ENCODE assay signal across 27 cellular contexts in the genomic region with DNA sequence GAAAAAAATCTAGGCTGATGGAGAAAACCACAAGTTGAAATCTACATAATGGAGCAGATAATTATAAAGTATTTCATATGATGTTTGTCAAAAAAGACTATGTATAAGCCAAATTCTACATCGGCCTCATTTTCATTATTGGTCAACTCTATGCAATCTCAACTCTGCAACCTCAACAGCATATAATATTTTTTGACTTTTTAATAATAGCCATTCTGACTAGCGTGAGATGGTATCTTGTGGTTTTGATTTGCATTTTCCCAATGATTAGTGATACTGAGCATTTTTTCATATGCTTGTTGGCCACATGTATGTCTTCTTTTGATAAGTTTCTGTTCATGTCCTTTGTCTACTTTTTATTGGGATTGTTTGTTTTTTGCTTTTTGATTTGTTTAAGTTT.
"Had no signal": no experiment of that assay in that cellular context is flagged by ENCODE, and none has a peak within 500 bp of the region (broad histone marks: within the 10 kb centered on the region; RNA-seq: fewer than 3 reads in every experiment).

No MANE protein-coding gene starts in this region.

- DNase-seq: stimulated activated CD4-positive, alpha-beta T cell treated with anti-CD3 and anti-CD28 coated beads, Interleukin-2, amount 100 ng/mL, for 48 hours; stimulated activated CD4-positive, alpha-beta T cell treated with anti-CD3 and anti-CD28 coated beads, Interleukin-4, amount 100 ng/mL, for 1 hour; stimulated activated CD4-positive, alpha-beta T cell treated with anti-CD3 and anti-CD28 coated beads, Interleukin-4, amount 100 ng/mL, for 24 hours; stimulated activated CD4-positive, alpha-beta T cell treated with anti-CD3 and anti-CD28 coated beads, Interleukin-4, amount 100 ng/mL, for 4 hours; stimulated activated CD8-positive, alpha-beta memory T cell treated with anti-CD3 and anti-CD28 coated beads, Interleukin-4, amount 100 ng/mL, for 48 hours; stimulated activated naive B cell treated with anti-CD40 and anti-IgM and Interleukin-4, amounts not matched to agents 10 μg/mL and 1 μg/mL and 100 μg/mL, for 72 hours; stimulated activated naive CD4-positive, alpha-beta T cell; stimulated activated naive CD4-positive, alpha-beta T cell treated with Interleukin-2 at 50 U/mL for 16 hours; stimulated activated naive CD8-positive, alpha-beta T cell treated with anti-CD3 and anti-CD28 coated beads, Interleukin-15, amount 100 ng/mL, for 72 hours; stimulated activated naive CD8-positive, alpha-beta T cell treated with anti-CD3 and anti-CD28 coated beads, Interleukin-15, Interleukin-2, amounts not matched to agents 100 U/mL and 50 U/mL, for 24 hours; stomach; substantia nigra; testis; thyroid gland; tibial artery; transverse colon; trophoblast cell; upper lobe of left lung; upper lobe of right lung; uterus had no signal

- ATAC-seq: stimulated activated effector memory CD8-positive, alpha-beta T cell treated with anti-CD3 and anti-CD28 coated beads, Interleukin-12 subunit alpha, Interleukin-12 subunit beta, amount 100 ng/mL, for 72 hours; stimulated activated memory B cell treated with anti-CD40 and anti-IgM and Interleukin-4, amounts not matched to agents 10 μg/mL and 1 μg/mL and 100 μg/mL, for 72 hours; stimulated activated naive B cell treated with anti-CD40 and anti-IgM and Interleukin-4, amounts not matched to agents 10 μg/mL and 1 μg/mL and 100 μg/mL, for 72 hours; stimulated activated naive CD8-positive, alpha-beta T cell treated with anti-CD3 and anti-CD28 coated beads, Interleukin-15, amount 100 ng/mL, for 72 hours; stimulated activated naive CD8-positive, alpha-beta T cell treated with anti-CD3 and anti-CD28 coated beads, Interleukin-15, Interleukin-2, amounts not matched to agents 100 U/mL and 50 U/mL, for 24 hours; upper lobe of right lung had no signal

- H3K36me3 ChIP-seq: stomach, suprapubic skin, thoracic aorta, thyroid gland, tibial artery, tibial nerve, transverse colon, upper lobe of left lung, upper lobe of right lung, uterus, vagina had no signal

- H3K9me3 ChIP-seq: suprapubic skin, testis, thoracic aorta, thyroid gland, tibial artery, tibial nerve, transverse colon, upper lobe of left lung, upper lobe of right lung, uterus, vagina had no signal

- H3K4me1 ChIP-seq: stomach, suprapubic skin, testis, thyroid gland, tibial artery, tibial nerve, transverse colon, upper lobe of left lung, upper lobe of right lung, uterus, vagina had no signal

- FAIRE-seq: urothelium cell line had no signal

- H3K4me3 ChIP-seq: stomach, suprapubic skin, testis, thoracic aorta, thyroid gland, tibial artery, tibial nerve, transverse colon, upper lobe of left lung, upper lobe of right lung, uterus, vagina had no signal

- H3K27me3 ChIP-seq: stomach, suprapubic skin, testis, thyroid gland, tibial artery, tibial nerve, transverse colon, upper lobe of left lung, upper lobe of right lung, uterus, vagina had no signal

- H3K27ac ChIP-seq: stomach, suprapubic skin, testis, thoracic aorta, thyroid gland, tibial artery, tibial nerve, transverse colon, upper lobe of left lung, upper lobe of right lung, uterus, vagina had no signal
